1 cellular context compared by ENCODE assay signal in the genomic region with DNA sequence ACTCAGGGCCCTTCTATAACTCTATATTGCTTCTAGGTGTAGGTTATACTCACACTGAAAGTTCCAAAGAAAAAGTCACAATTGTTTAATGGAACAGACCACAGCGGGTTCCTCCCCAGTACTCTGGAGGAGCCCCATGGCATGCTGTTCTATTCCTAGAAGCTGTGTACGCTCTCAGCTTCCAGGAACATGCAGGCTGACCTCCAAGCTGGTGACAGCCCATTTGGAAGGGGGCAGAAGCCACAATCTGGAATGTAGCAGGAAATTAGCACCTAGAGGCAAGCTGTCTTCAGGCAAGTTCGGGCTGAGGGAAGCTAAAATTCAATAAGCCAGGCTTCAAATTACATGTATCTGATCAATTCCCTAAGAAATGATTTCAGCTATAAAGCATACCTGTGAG.
TF ChIP-seq lines count a peak whose summit lies in the region.

No MANE protein-coding gene starts in this region.

TF ChIP-seq in K562, 482 proteins besides CTCF, POLR2A, EP300 and RAD21:
- no peak for TF ChIP-seq CTBP1 (IDR thresholded peaks at IDR 0.05; ENCODE audit: borderline replicate concordance)
- peak; percentile 8 for TF ChIP-seq PRDM10 (IDR thresholded peaks at IDR 0.05; ENCODE audit: partially characterized antibody)
- TF ChIP-seq, protein P1, sequence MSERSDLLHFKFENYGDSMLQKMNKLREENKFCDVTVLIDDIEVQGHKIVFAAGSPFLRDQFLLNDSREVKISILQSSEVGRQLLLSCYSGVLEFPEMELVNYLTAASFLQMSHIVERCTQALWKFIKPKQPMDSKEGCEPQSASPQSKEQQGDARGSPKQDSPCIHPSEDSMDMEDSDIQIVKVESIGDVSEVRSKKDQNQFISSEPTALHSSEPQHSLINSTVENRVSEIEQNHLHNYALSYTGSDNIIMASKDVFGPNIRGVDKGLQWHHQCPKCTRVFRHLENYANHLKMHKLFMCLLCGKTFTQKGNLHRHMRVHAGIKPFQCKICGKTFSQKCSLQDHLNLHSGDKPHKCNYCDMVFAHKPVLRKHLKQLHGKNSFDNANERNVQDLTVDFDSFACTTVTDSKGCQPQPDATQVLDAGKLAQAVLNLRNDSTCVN (CRISPR knock-in tag; IDR thresholded peaks at IDR 0.05), result no peak
